In the genomic region with DNA sequence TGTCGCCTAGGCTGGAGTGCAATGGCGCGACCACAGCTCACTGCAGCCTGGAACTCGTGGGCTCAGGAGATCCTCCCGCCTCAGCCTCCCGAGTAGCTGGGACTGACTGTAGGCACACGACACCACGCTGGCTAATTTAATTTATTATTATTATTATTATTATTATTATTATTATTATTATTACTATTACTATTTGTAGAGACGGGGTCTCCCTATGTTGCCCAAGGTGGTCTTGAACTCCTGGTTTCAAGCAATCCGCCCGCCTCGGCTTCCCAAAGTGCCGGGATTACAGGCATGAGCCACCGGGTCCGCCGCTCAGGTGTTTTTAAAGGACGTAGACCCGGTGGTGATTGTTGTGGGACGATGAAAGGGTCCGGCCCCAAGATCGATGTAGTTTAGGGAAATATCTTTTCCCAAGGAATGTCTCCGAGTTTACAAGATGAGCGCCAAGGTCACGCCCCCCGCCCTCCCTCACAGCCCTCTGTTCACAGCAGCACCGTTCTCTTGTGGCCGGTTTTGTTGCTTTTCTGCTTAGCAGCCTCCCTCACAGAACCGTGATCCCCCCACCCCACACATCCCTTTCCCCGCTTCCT, we compare ENCODE assay signal across 8 cellular contexts. TPM values are rescaled to one million over a fixed set of nuclear protein-coding genes. Genes with fewer than 3 reads are reported as not detected.
DNase-seq lines count a peak whose midpoint lies in the region; ATAC-seq, FAIRE-seq and TF ChIP-seq lines count a peak whose summit lies in the region.

No MANE protein-coding gene starts in this region.

- no peak for FAIRE-seq in A549 (lab: Jason Lieb, UNC)

- TF ChIP-seq CTCF in A549 (IDR thresholded peaks at IDR 0.05) (no peak), coronary artery (IDR thresholded peaks at IDR 0.05) (no peak), GM13977 (IDR thresholded peaks at IDR 0.05; ENCODE audit: extremely low read depth, insufficient read depth, missing control alignments) (no peak)

- in situ Hi-C loops in GM13977 (cut with MboI; ENCODE audit: low pct_unique_long_range_greater_than_20kb, low sequenced_read_pairs, unreplicated experiment): no loop called here

- no peak for TF ChIP-seq POLR2A in A549 (IDR thresholded peaks at IDR 0.05; ENCODE audit: low read length)

- H3K4me3 ChIP-seq in A549 (peak overlapping the region; percentile 75), HUES64 (ENCODE audit: low read length) (peak overlapping the region; percentile 62), coronary artery (peak overlapping the region; percentile 94), muscle layer of colon (ENCODE audit: low read depth in 1 of 2, low read length in 2 of 2) (peak overlapping the region; percentile 53 to 64)

- TF ChIP-seq RAD21 in A549 (conservative IDR thresholded peaks at IDR 0.05 in 1 of 2, IDR thresholded peaks at IDR 0.05 in 1 of 2): no peak

- H3K4me1 ChIP-seq in A549 (no peaks in the 10 kb centered on the region), HUES64 (ENCODE audit: insufficient read depth, low read length) (peaks cover 10% of the 10 kb centered on the region; the same call in 1 of the 2 replicates), muscle layer of colon (ENCODE audit: insufficient read depth, low read length) (peaks cover 8% of the 10 kb centered on the region)

- POLR2A ChIA-PET in A549 (lab: Yijun Ruan, JAX): interaction anchor here (1.7 kb wide), 1 partner anchor 166 kb away, joined by 4 read pairs; the partner anchor contains the start of gene DDX10

- no peak for DNase-seq in A549 (ENCODE audit: low read depth in 1 of 2, low spot score in 1 of 2)
- no peak for DNase-seq in coronary artery (ENCODE audit: low spot score)
- DNase-seq in Ammon's horn (ENCODE audit: low spot score): no peak
- DNase-seq in GM13977 (ENCODE audit: low spot score): no peak

- H3K36me3 ChIP-seq in HUES64 (ENCODE audit: insufficient read depth, low read length): no peaks in the 10 kb centered on the region
- H3K36me3 ChIP-seq in muscle layer of colon (ENCODE audit: insufficient read depth, low read length): no peaks in the 10 kb centered on the region

- WGBS in A549 (ENCODE audit: missing lambda C conversion rate): 94% methylated on average over 29 of the region's 29 CpGs
- WGBS in HUES64: 90% methylated on average over 27 of the region's 29 CpGs

- H3K27me3 ChIP-seq in HUES64 (ENCODE audit: insufficient read depth, low read length) (peaks cover 8% of the 10 kb centered on the region), muscle layer of colon (ENCODE audit: control insufficient read depth in 1 of 2, insufficient read depth in 2 of 2, low read length in 2 of 2) (no peaks in the 10 kb centered on the region)

- no peaks in the 10 kb centered on the region for H3K9me3 ChIP-seq in A549
- no peaks in the 10 kb centered on the region for H3K9me3 ChIP-seq in HUES64 (ENCODE audit: insufficient read depth, low read depth, low read length)
- no peaks in the 10 kb centered on the region for H3K9me3 ChIP-seq in muscle layer of colon (ENCODE audit: low read length)

- ATAC-seq in A549: no peak
- ATAC-seq in GM19324 (IDR thresholded peaks at IDR 0.05; ENCODE audit: low FRiP score, unreplicated experiment): no peak
- no peak for ATAC-seq in HG03025 (IDR thresholded peaks at IDR 0.05; ENCODE audit: low FRiP score, unreplicated experiment)

- peak overlapping the region; percentile 79 for H3K9ac ChIP-seq in HUES64 (ENCODE audit: low read depth, low read length)
- no peak overlapping the region for H3K9ac ChIP-seq in muscle layer of colon (ENCODE audit: low read length)

- CTCF ChIA-PET in A549 (lab: Yijun Ruan, JAX): interaction anchor here (0.5 kb wide), 1 partner anchor 95 kb away, joined by 4 read pairs; no protein-coding TSS in a partner anchor

- TF ChIP-seq EP300 in A549 (IDR thresholded peaks at IDR 0.05): no peak

- H3K27ac ChIP-seq in A549: peak overlapping the region; percentile 88 to 95; a peak in 5 of 6 replicates
- H3K27ac ChIP-seq in HUES64 (ENCODE audit: low read depth, low read length): no peak overlapping the region
- H3K27ac ChIP-seq in coronary artery: peak overlapping the region; percentile 89 to 99
- H3K27ac ChIP-seq in muscle layer of colon (ENCODE audit: low read depth, low read length): peak overlapping the region; percentile 49

- H3K4me2 ChIP-seq in A549: peak overlapping the region; percentile 76

TF ChIP-seq in A549, 52 proteins besides CTCF, POLR2A, EP300 and RAD21:
- TF ChIP-seq FOSL2 (IDR thresholded peaks at IDR 0.05) (no peak), FOSL2 (CRISPR knock-in tag; IDR thresholded peaks at IDR 0.05) (no peak), NR3C1 (IDR thresholded peaks at IDR 0.05) (no peak), PBX3 (IDR thresholded peaks at IDR 0.05) (no peak), RARB (CRISPR knock-in tag; IDR thresholded peaks at IDR 0.05) (no peak), HMGXB4 (CRISPR knock-in tag; IDR thresholded peaks at IDR 0.05; ENCODE audit: borderline replicate concordance) (no peak), EHF (CRISPR knock-in tag; IDR thresholded peaks at IDR 0.05) (no peak), RNF2 (IDR thresholded peaks at IDR 0.05; ENCODE audit: borderline replicate concordance, low read depth) (no peak), ELK1 (IDR thresholded peaks at IDR 0.05; ENCODE audit: low read depth, low read length) (no peak), ZC3H11A (IDR thresholded peaks at IDR 0.05) (no peak), SREBF2 (IDR thresholded peaks at IDR 0.05) (no peak), JUN (IDR thresholded peaks at IDR 0.05) (no peak), NPAS2 (CRISPR knock-in tag; IDR thresholded peaks at IDR 0.05; ENCODE audit: borderline replicate concordance) (no peak), HDAC2 (IDR thresholded peaks at IDR 0.05) (no peak), USF2 (IDR thresholded peaks at IDR 0.05) (no peak), RCOR1 (IDR thresholded peaks at IDR 0.05; ENCODE audit: low read depth, low read length) (no peak), JUNB (IDR thresholded peaks at IDR 0.05) (no peak), ZSCAN20 (CRISPR knock-in tag; IDR thresholded peaks at IDR 0.05) (no peak), MAZ (IDR thresholded peaks at IDR 0.05; ENCODE audit: borderline replicate concordance, low read depth, low read length) (no peak), HEYL (CRISPR knock-in tag; IDR thresholded peaks at IDR 0.05) (no peak), FOSB (CRISPR knock-in tag; IDR thresholded peaks at IDR 0.05) (no peak)
TF ChIP-seq in A549: peak in this region for 0.

RNA-seq across cellular contexts. Expression of gene POGLUT3, which starts 0.7 kb away (rescaled TPM):
- polyA plus RNA-seq in A549 (2011; rRNA removed) (19.4 and 22.6 TPM in 2 replicates), A549 (2017; fragmentation: RNase III; extraction: RNeasy Plus Mini Kit Qiagen cat#74134 plus additional on column Dnase treatment) (13.0 to 15.3 TPM (median 13.1 TPM) in 3 replicates)
- 4.6 and 5.7 TPM in 2 replicates for polyA plus RNA-seq in A549 (2012; cell fraction: cytosol; rRNA removed)
- 1.5 and 2.5 TPM in 2 replicates for polyA plus RNA-seq in A549 (2012; cell fraction: nucleus; rRNA removed)
- 7.9 and 8.5 TPM in 2 replicates for polyA minus RNA-seq in A549 (2011; rRNA and poly(A)+ RNA removed)
- polyA plus RNA-seq in HUES64 (2013, experiment 1 of 2): 15.5 TPM
- 19.8 TPM for polyA plus RNA-seq in HUES64 (2013, experiment 2 of 2)

RNA-seq across cellular contexts. Expression of gene C11orf65, which starts 31.6 kb away (rescaled TPM):
- polyA plus RNA-seq in A549 (2011; rRNA removed): 0.24 and 0.72 TPM in 2 replicates
- polyA plus RNA-seq in A549 (2012; cell fraction: cytosol; rRNA removed): 0.04 and 0.08 TPM in 2 replicates
- polyA plus RNA-seq in A549 (2012; cell fraction: nucleus; rRNA removed): 0.02 TPM in 2 replicates
- polyA plus RNA-seq in A549 (2017; fragmentation: RNase III; extraction: RNeasy Plus Mini Kit Qiagen cat#74134 plus additional on column Dnase treatment): 0.16 to 0.38 TPM (median 0.19 TPM) in 3 replicates
- polyA minus RNA-seq in A549 (2011; rRNA and poly(A)+ RNA removed): 0.19 TPM in 1 of 2 replicates, not detected in the other
- polyA plus RNA-seq in HUES64 (2013, experiment 1 of 2): 0.35 TPM
- polyA plus RNA-seq in HUES64 (2013, experiment 2 of 2): 0.89 TPM
